In genomic region chr11:116692318-116693106, GRCh38 we compare ENCODE assay signal across 9 cellular contexts.
DNase-seq lines count a peak whose midpoint lies in the region; ATAC-seq and TF ChIP-seq lines count a peak whose summit lies in the region.
"Had no signal": no experiment of that assay in that cellular context is flagged by ENCODE, and none has a peak within 500 bp of the region (broad histone marks: within the 10 kb centered on the region; RNA-seq: fewer than 3 reads in every experiment).

No MANE protein-coding gene starts in this region.

- no peak for ATAC-seq in GM18502 (IDR thresholded peaks at IDR 0.05; ENCODE audit: poor library complexity, unreplicated experiment)
- no peak for ATAC-seq in GM21423 (IDR thresholded peaks at IDR 0.05; ENCODE audit: unreplicated experiment)

- H3K9me3 Mint-ChIP-seq in chondrocyte (ENCODE audit: low read depth): no peaks in the 10 kb centered on the region
- H3K9me3 Mint-ChIP-seq in type B pancreatic cell: no peaks in the 10 kb centered on the region

- H3K4me1 Mint-ChIP-seq in chondrocyte (ENCODE audit: low read depth) (no peaks in the 10 kb centered on the region), type B pancreatic cell (ENCODE audit: unreplicated experiment) (no peaks in the 10 kb centered on the region)

- H3K27ac Mint-ChIP-seq in chondrocyte (ENCODE audit: unreplicated experiment): no peak overlapping the region
- H3K27ac Mint-ChIP-seq in type B pancreatic cell: peak overlapping the region; percentile 53

- H3K36me3 Mint-ChIP-seq in chondrocyte (ENCODE audit: low read depth) (no peaks in the 10 kb centered on the region), type B pancreatic cell (no peaks in the 10 kb centered on the region)

- H3K27me3 Mint-ChIP-seq in chondrocyte (ENCODE audit: low read depth) (peaks cover 4% of the 10 kb centered on the region), type B pancreatic cell (peaks cover 4% of the 10 kb centered on the region)

- DNase-seq in activated CD8-positive, alpha-beta memory T cell treated with anti-CD3 and anti-CD28 coated beads for 24 hours: peak; percentile 37
- no peak for DNase-seq in activated CD8-positive, alpha-beta memory T cell treated with anti-CD3 and anti-CD28 coated beads, Interleukin-2, amount 50 U/mL, for 4 hours
- peak; percentile 59 for DNase-seq in chondrocyte (ENCODE audit: low spot score)
- peak; percentile 21 for DNase-seq in mucosa of gallbladder (ENCODE audit: low spot score)
- DNase-seq in type B pancreatic cell (ENCODE audit: extremely low spot score, unreplicated experiment): peak; percentile 61
- DNase-seq in NCI-H2171 (lab: John Stamatoyannopoulos, UW): no peak
- DNase-seq: NCI-H748 treated with DMSO at 0.1 percent for 48 hours had no signal

- H3K4me3 Mint-ChIP-seq in chondrocyte (ENCODE audit: unreplicated experiment) (no peak overlapping the region), type B pancreatic cell (no peak overlapping the region)

- TF ChIP-seq CTCF in chondrocyte (IDR thresholded peaks at IDR 0.05): no peak
- TF ChIP-seq CTCF in type B pancreatic cell (conservative IDR thresholded peaks at IDR 0.05): no peak

Comparison
In these comparisons a context has a peak if more than half of its experiments do, and no peak if none do; other contexts are left out.
1. DNase-seq: peak in activated CD8-positive, alpha-beta memory T cell treated with anti-CD3 and anti-CD28 coated beads for 24 hours (single experiment), chondrocyte (single experiment), mucosa of gallbladder (single experiment) and type B pancreatic cell (single experiment); none in activated CD8-positive, alpha-beta memory T cell treated with anti-CD3 and anti-CD28 coated beads, Interleukin-2, amount 50 U/mL, for 4 hours (single experiment) and NCI-H2171 (single experiment).